ENCODE assay signal across 1 cellular context in the genomic region with DNA sequence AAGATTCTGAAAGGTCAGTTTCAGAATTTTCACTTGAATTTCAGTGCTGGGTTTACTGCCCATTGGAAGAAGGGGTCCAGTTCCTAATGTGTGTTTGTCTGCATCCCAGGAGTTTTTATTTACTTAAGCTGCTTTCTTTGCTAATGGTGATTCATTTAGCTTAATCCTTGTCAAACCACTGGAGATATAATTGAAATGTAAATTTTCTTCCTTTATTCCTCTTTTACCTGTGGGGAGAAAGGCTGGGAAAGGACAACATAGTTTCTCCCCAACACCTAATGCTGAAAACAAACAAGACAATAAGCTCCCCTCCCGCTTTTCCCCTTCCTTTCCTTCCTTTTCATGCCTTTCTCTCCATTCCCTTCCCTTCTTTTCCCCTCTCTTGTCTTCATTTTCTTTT.
TF ChIP-seq lines count a peak whose summit lies in the region.

No MANE protein-coding gene starts in this region.

TF ChIP-seq in H1, 55 proteins besides CTCF, POLR2A, EP300 and RAD21 (continued from another document):
- peak in 1 of 2 experiments; percentile 41; a peak in 1 of 4 replicates for TF ChIP-seq HDAC2 (IDR thresholded peaks at IDR 0.05; ENCODE audit: borderline replicate concordance in 1 of 2, low read depth in 2 of 2, low read length in 2 of 2)
- TF ChIP-seq YY1 (IDR thresholded peaks at IDR 0.05; ENCODE audit: low read depth, low read length) = no peak
- TF ChIP-seq, protein P1, sequence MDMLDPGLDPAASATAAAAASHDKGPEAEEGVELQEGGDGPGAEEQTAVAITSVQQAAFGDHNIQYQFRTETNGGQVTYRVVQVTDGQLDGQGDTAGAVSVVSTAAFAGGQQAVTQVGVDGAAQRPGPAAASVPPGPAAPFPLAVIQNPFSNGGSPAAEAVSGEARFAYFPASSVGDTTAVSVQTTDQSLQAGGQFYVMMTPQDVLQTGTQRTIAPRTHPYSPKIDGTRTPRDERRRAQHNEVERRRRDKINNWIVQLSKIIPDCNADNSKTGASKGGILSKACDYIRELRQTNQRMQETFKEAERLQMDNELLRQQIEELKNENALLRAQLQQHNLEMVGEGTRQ (IDR thresholded peaks at IDR 0.05; ENCODE audit: low read length) = no peak
- no peak for TF ChIP-seq EGR1 (IDR thresholded peaks at IDR 0.05; ENCODE audit: borderline replicate concordance, low read depth, low read length)
- TF ChIP-seq POU5F1 (IDR thresholded peaks at IDR 0.05; ENCODE audit: low read depth, low read length) = 0 out of 2 replicates have a peak, but pooled peaks have one; percentile 49
- no peak for TF ChIP-seq CHD1 (IDR thresholded peaks at IDR 0.05; ENCODE audit: low read depth, low read length)
- no peak for TF ChIP-seq TBP (IDR thresholded peaks at IDR 0.05; ENCODE audit: low read depth, low read length)
- TF ChIP-seq TAF1 (IDR thresholded peaks at IDR 0.05; ENCODE audit: low read depth, low read length) = no peak
- TF ChIP-seq BRCA1 (IDR thresholded peaks at IDR 0.05; ENCODE audit: low read depth, low read length) = no peak
- no peak for TF ChIP-seq RFX5 (IDR thresholded peaks at IDR 0.05; ENCODE audit: borderline replicate concordance, low read depth, low read length)
- no peak for TF ChIP-seq TAF7 (optimal IDR thresholded peaks at IDR 0.05; ENCODE audit: borderline replicate concordance, low read depth, low read length)
- TF ChIP-seq CHD2 (IDR thresholded peaks at IDR 0.05; ENCODE audit: low read length) = no peak
- TF ChIP-seq TCF12 (IDR thresholded peaks at IDR 0.05; ENCODE audit: low read depth, low read length) = peak; percentile 74; the same call in 1 of the 2 replicates
- no peak for TF ChIP-seq RBBP5 (IDR thresholded peaks at IDR 0.05; ENCODE audit: borderline replicate concordance, low read depth, low read length)
- TF ChIP-seq, protein P2, sequence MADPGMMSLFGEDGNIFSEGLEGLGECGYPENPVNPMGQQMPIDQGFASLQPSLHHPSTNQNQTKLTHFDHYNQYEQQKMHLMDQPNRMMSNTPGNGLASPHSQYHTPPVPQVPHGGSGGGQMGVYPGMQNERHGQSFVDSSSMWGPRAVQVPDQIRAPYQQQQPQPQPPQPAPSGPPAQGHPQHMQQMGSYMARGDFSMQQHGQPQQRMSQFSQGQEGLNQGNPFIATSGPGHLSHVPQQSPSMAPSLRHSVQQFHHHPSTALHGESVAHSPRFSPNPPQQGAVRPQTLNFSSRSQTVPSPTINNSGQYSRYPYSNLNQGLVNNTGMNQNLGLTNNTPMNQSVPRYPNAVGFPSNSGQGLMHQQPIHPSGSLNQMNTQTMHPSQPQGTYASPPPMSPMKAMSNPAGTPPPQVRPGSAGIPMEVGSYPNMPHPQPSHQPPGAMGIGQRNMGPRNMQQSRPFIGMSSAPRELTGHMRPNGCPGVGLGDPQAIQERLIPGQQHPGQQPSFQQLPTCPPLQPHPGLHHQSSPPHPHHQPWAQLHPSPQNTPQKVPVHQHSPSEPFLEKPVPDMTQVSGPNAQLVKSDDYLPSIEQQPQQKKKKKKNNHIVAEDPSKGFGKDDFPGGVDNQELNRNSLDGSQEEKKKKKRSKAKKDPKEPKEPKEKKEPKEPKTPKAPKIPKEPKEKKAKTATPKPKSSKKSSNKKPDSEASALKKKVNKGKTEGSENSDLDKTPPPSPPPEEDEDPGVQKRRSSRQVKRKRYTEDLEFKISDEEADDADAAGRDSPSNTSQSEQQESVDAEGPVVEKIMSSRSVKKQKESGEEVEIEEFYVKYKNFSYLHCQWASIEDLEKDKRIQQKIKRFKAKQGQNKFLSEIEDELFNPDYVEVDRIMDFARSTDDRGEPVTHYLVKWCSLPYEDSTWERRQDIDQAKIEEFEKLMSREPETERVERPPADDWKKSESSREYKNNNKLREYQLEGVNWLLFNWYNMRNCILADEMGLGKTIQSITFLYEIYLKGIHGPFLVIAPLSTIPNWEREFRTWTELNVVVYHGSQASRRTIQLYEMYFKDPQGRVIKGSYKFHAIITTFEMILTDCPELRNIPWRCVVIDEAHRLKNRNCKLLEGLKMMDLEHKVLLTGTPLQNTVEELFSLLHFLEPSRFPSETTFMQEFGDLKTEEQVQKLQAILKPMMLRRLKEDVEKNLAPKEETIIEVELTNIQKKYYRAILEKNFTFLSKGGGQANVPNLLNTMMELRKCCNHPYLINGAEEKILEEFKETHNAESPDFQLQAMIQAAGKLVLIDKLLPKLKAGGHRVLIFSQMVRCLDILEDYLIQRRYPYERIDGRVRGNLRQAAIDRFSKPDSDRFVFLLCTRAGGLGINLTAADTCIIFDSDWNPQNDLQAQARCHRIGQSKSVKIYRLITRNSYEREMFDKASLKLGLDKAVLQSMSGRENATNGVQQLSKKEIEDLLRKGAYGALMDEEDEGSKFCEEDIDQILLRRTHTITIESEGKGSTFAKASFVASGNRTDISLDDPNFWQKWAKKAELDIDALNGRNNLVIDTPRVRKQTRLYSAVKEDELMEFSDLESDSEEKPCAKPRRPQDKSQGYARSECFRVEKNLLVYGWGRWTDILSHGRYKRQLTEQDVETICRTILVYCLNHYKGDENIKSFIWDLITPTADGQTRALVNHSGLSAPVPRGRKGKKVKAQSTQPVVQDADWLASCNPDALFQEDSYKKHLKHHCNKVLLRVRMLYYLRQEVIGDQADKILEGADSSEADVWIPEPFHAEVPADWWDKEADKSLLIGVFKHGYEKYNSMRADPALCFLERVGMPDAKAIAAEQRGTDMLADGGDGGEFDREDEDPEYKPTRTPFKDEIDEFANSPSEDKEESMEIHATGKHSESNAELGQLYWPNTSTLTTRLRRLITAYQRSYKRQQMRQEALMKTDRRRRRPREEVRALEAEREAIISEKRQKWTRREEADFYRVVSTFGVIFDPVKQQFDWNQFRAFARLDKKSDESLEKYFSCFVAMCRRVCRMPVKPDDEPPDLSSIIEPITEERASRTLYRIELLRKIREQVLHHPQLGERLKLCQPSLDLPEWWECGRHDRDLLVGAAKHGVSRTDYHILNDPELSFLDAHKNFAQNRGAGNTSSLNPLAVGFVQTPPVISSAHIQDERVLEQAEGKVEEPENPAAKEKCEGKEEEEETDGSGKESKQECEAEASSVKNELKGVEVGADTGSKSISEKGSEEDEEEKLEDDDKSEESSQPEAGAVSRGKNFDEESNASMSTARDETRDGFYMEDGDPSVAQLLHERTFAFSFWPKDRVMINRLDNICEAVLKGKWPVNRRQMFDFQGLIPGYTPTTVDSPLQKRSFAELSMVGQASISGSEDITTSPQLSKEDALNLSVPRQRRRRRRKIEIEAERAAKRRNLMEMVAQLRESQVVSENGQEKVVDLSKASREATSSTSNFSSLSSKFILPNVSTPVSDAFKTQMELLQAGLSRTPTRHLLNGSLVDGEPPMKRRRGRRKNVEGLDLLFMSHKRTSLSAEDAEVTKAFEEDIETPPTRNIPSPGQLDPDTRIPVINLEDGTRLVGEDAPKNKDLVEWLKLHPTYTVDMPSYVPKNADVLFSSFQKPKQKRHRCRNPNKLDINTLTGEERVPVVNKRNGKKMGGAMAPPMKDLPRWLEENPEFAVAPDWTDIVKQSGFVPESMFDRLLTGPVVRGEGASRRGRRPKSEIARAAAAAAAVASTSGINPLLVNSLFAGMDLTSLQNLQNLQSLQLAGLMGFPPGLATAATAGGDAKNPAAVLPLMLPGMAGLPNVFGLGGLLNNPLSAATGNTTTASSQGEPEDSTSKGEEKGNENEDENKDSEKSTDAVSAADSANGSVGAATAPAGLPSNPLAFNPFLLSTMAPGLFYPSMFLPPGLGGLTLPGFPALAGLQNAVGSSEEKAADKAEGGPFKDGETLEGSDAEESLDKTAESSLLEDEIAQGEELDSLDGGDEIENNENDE (IDR thresholded peaks at IDR 0.05; ENCODE audit: insufficient replicate concordance, low read length) = peak; percentile 95
- TF ChIP-seq PHF8 (conservative IDR thresholded peaks at IDR 0.05; ENCODE audit: low read depth, low read length) = no peak
- no peak for TF ChIP-seq SUZ12 (IDR thresholded peaks at IDR 0.05; ENCODE audit: low read length)
- TF ChIP-seq CBX5 (IDR thresholded peaks at IDR 0.05; ENCODE audit: low read depth, low read length) = no peak
- no peak for TF ChIP-seq SP2 (IDR thresholded peaks at IDR 0.05; ENCODE audit: low read length)
- no peak for TF ChIP-seq FOSL1 (IDR thresholded peaks at IDR 0.05; ENCODE audit: insufficient read depth, low read depth, low read length)
- TF ChIP-seq RXRA (IDR thresholded peaks at IDR 0.05; ENCODE audit: insufficient read depth, low read depth, low read length) = no peak
- no peak for TF ChIP-seq SRF (IDR thresholded peaks at IDR 0.05; ENCODE audit: low read depth, low read length)
- no peak for TF ChIP-seq GABPA (IDR thresholded peaks at IDR 0.05; ENCODE audit: borderline replicate concordance, insufficient read depth, low read length)
- no peak for TF ChIP-seq CREB1 (IDR thresholded peaks at IDR 0.05)
- TF ChIP-seq CBX8 (IDR thresholded peaks at IDR 0.05; ENCODE audit: borderline replicate concordance, low read depth, low read length) = no peak
- TF ChIP-seq MAFK (IDR thresholded peaks at IDR 0.05; ENCODE audit: low read depth, low read length) = no peak
- TF ChIP-seq ZNF274 (IDR thresholded peaks at IDR 0.05; ENCODE audit: borderline replicate concordance, extremely low read depth, low read length) = no peak
- TF ChIP-seq POLR2AphosphoS5 (IDR thresholded peaks at IDR 0.05; ENCODE audit: low read depth, low read length) = no peak
- no peak for TF ChIP-seq EZH2 (IDR thresholded peaks at IDR 0.05; ENCODE audit: low read depth, low read length, severe bottlenecking)
- no peak for TF ChIP-seq TEAD4 (IDR thresholded peaks at IDR 0.05; ENCODE audit: low read depth, low read length)
- TF ChIP-seq, protein P3, sequence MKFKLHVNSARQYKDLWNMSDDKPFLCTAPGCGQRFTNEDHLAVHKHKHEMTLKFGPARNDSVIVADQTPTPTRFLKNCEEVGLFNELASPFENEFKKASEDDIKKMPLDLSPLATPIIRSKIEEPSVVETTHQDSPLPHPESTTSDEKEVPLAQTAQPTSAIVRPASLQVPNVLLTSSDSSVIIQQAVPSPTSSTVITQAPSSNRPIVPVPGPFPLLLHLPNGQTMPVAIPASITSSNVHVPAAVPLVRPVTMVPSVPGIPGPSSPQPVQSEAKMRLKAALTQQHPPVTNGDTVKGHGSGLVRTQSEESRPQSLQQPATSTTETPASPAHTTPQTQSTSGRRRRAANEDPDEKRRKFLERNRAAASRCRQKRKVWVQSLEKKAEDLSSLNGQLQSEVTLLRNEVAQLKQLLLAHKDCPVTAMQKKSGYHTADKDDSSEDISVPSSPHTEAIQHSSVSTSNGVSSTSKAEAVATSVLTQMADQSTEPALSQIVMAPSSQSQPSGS (IDR thresholded peaks at IDR 0.05; ENCODE audit: low read length) = no peak; the same call in 1 of the 2 replicates
- TF ChIP-seq, protein P4, sequence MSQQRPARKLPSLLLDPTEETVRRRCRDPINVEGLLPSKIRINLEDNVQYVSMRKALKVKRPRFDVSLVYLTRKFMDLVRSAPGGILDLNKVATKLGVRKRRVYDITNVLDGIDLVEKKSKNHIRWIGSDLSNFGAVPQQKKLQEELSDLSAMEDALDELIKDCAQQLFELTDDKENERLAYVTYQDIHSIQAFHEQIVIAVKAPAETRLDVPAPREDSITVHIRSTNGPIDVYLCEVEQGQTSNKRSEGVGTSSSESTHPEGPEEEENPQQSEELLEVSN (IDR thresholded peaks at IDR 0.05) = no peak
- no peak for TF ChIP-seq KDM5A (IDR thresholded peaks at IDR 0.05; ENCODE audit: low read length)
- no peak for TF ChIP-seq HDAC6 (IDR thresholded peaks at IDR 0.05; ENCODE audit: low read depth, low read length)
- TF ChIP-seq BCL11A (IDR thresholded peaks at IDR 0.05; ENCODE audit: low read depth in 2 of 2, low read length in 2 of 2) = peak in 1 of 2 experiments; percentile 63
- no peak for TF ChIP-seq SAP30 (IDR thresholded peaks at IDR 0.05; ENCODE audit: insufficient read depth, insufficient replicate concordance, low read length)
- TF ChIP-seq CEBPB (IDR thresholded peaks at IDR 0.05; ENCODE audit: low read depth, low read length) = no peak
- TF ChIP-seq, protein P5, sequence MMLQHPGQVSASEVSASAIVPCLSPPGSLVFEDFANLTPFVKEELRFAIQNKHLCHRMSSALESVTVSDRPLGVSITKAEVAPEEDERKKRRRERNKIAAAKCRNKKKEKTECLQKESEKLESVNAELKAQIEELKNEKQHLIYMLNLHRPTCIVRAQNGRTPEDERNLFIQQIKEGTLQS (IDR thresholded peaks at IDR 0.05; ENCODE audit: insufficient read depth, low read depth, low read length) = no peak
- no peak for TF ChIP-seq GTF2F1 (IDR thresholded peaks at IDR 0.05; ENCODE audit: borderline replicate concordance, low read depth, low read length)
- no peak for TF ChIP-seq SIN3A (conservative IDR thresholded peaks at IDR 0.05 in 1 of 2, IDR thresholded peaks at IDR 0.05 in 1 of 2; ENCODE audit: low read depth in 1 of 2, low read length in 2 of 2)
